ENCODE assay signal across 20 cellular contexts in genomic region chr21:37381883-37382585, GRCh38.
"Had no signal": no experiment of that assay in that cellular context is flagged by ENCODE, and none has a peak within 500 bp of the region (broad histone marks: within the 10 kb centered on the region; RNA-seq: fewer than 3 reads in every experiment).

No MANE protein-coding gene starts in this region.

- DNase-seq: activated B cell treated with CpG ODN at 0.5 μM for 24 hours; activated CD4-positive, alpha-beta T cell treated with anti-CD3 and anti-CD28 coated beads for 48 hours; activated CD8-positive, alpha-beta memory T cell treated with anti-CD3 and anti-CD28 coated beads, Interleukin-2, amount 50 U/mL, for 4 hours; activated CD8-positive, alpha-beta T cell treated with anti-CD3 and anti-CD28 coated beads for 36 hours; activated gamma-delta T cell treated with Interleukin-2 at 50 U/mL for 16 hours; activated naive CD8-positive, alpha-beta T cell treated with anti-CD3 and anti-CD28 coated beads, Interleukin-2, amount 50 U/mL, for 24 hours; activated T-cell treated with anti-CD3 and anti-CD28 coated beads, Interleukin-2, amount 50 U/mL, for 48 hours; aorta; cerebellar nuclear complex; endodermal cell; left colon; midbrain; posterior cingulate gyrus; stimulated activated CD4-positive, alpha-beta T cell treated with anti-CD3 and anti-CD28 coated beads, Interleukin-15, amount 100 ng/mL, for 24 hours; stimulated activated CD4-positive, alpha-beta T cell treated with anti-CD3 and anti-CD28 coated beads, Interleukin-4, amount 100 ng/mL, for 1 hour; stimulated activated naive B cell treated with anti-CD40 and anti-IgM and Interleukin-4, amounts not matched to agents 10 μg/mL and 1 μg/mL and 100 μg/mL, for 72 hours; substantia nigra had no signal

- H3K9me3 Mint-ChIP-seq: dendritic cell treated with granulocyte-macrophage colony-stimulating factor and Interleukin-4, amounts not matched to agents 40 ng/mL and 50 ng/mL, for 4 days; endodermal cell had no signal

- H3K27ac Mint-ChIP-seq: activated B cell treated with CpG ODN at 0.5 μM for 24 hours; activated CD8-positive, alpha-beta T cell treated with anti-CD3 and anti-CD28 coated beads for 36 hours; activated naive CD8-positive, alpha-beta T cell treated with anti-CD3 and anti-CD28 coated beads, Interleukin-2, amount 50 U/mL, for 24 hours; dendritic cell treated with granulocyte-macrophage colony-stimulating factor and Interleukin-4, amounts not matched to agents 40 ng/mL and 50 ng/mL, for 4 days; stimulated activated naive B cell treated with anti-CD40 and anti-IgM and Interleukin-4, amounts not matched to agents 10 μg/mL and 1 μg/mL and 100 μg/mL, for 72 hours had no signal

- H3K4me3 Mint-ChIP-seq: activated B cell treated with CpG ODN at 0.5 μM for 24 hours; activated CD8-positive, alpha-beta T cell treated with anti-CD3 and anti-CD28 coated beads for 36 hours; activated naive CD8-positive, alpha-beta T cell treated with anti-CD3 and anti-CD28 coated beads, Interleukin-2, amount 50 U/mL, for 24 hours; dendritic cell treated with granulocyte-macrophage colony-stimulating factor and Interleukin-4, amounts not matched to agents 40 ng/mL and 50 ng/mL, for 4 days; endodermal cell; stimulated activated naive B cell treated with anti-CD40 and anti-IgM and Interleukin-4, amounts not matched to agents 10 μg/mL and 1 μg/mL and 100 μg/mL, for 72 hours had no signal

- H3K27me3 ChIP-seq: tibial nerve had no signal

- H3K36me3 ChIP-seq: tibial nerve had no signal

- H3K27ac ChIP-seq: tibial nerve had no signal

- H3K27me3 Mint-ChIP-seq: activated B cell treated with CpG ODN at 0.5 μM for 24 hours; activated CD8-positive, alpha-beta T cell treated with anti-CD3 and anti-CD28 coated beads for 36 hours; activated naive CD8-positive, alpha-beta T cell treated with anti-CD3 and anti-CD28 coated beads, Interleukin-2, amount 50 U/mL, for 24 hours; dendritic cell treated with granulocyte-macrophage colony-stimulating factor and Interleukin-4, amounts not matched to agents 40 ng/mL and 50 ng/mL, for 4 days; stimulated activated naive B cell treated with anti-CD40 and anti-IgM and Interleukin-4, amounts not matched to agents 10 μg/mL and 1 μg/mL and 100 μg/mL, for 72 hours had no signal

- H3K4me3 ChIP-seq: lung, tibial nerve had no signal

- ATAC-seq: activated CD8-positive, alpha-beta T cell treated with anti-CD3 and anti-CD28 coated beads for 36 hours; activated naive CD8-positive, alpha-beta T cell treated with anti-CD3 and anti-CD28 coated beads, Interleukin-2, amount 50 U/mL, for 24 hours; left colon; stimulated activated naive B cell treated with anti-CD40 and anti-IgM and Interleukin-4, amounts not matched to agents 10 μg/mL and 1 μg/mL and 100 μg/mL, for 72 hours had no signal
